ENCODE assay signal across 8 cellular contexts in the genomic region with DNA sequence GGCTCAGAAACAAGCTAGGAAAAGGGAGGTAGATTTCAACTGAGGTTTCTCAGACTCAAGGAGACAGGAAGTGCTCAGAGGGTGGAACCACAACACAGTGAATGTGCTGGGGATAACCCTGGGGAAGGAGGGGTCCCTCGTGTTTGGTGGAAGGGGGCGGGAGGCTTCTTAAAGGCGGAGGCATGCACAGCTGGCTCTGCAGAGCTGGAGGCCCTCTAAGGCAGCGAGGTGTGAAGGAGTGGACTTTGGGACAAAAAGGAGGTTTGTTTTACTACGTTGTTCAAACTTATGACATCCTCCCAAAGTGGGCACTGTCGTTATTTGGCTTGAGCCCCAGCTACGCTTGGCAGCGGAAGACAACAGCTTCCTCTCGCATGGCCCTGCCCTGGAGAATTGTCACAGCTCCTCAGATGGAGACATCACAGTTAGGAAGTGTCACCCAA. TPM values are rescaled to one million over a fixed set of nuclear protein-coding genes. Genes with fewer than 3 reads are reported as not detected.
A peak's percentile ranks its signal among the peaks of the same experiment; 100 is the strongest.
DNase-seq lines count a peak whose midpoint lies in the region; ATAC-seq, FAIRE-seq and TF ChIP-seq lines count a peak whose summit lies in the region.

No MANE protein-coding gene starts in this region.

- no peaks in the 10 kb centered on the region for H3K9me3 ChIP-seq in Caco-2
- H3K9me3 ChIP-seq in endothelial cell of umbilical vein (replicated peaks; ENCODE audit: control insufficient read depth, insufficient read depth, low read length), result no peaks in the 10 kb centered on the region

- intact Hi-C loops in Caco-2 (cut with micrococcal nuclease; ENCODE audit: unreplicated experiment), result loop anchor here (1.0 to 5.0 kb wide), 2 partner anchors 22 to 96 kb away; a partner anchor contains a TSS
- intact Hi-C loops in endothelial cell of umbilical vein (cut with micrococcal nuclease), result loop anchor here (2.0 kb wide), 1 partner anchor 40 kb away; no protein-coding TSS in a partner anchor

- H4K20me1 ChIP-seq in endothelial cell of umbilical vein (replicated peaks; ENCODE audit: control insufficient read depth, extremely low read depth, insufficient read depth, low read length), result no peaks in the 10 kb centered on the region

- ATAC-seq in GM21619 (IDR thresholded peaks at IDR 0.05; ENCODE audit: unreplicated experiment) (no peak), GM21576 (IDR thresholded peaks at IDR 0.05; ENCODE audit: unreplicated experiment) (no peak), esophagus mucosa (no peak)

- dilution Hi-C loops in endothelial cell of umbilical vein (cut with MboI; ENCODE audit: extremely low pct_ligation_motif_present, low sequenced_read_pairs), result no loop called here

- H3K27me3 ChIP-seq in Caco-2 (replicated peaks; ENCODE audit: control insufficient read depth, insufficient read depth, low read length), result no peaks in the 10 kb centered on the region
- no peaks in the 10 kb centered on the region for H3K27me3 ChIP-seq in endothelial cell of umbilical vein (ENCODE audit: control insufficient read depth in 2 of 2, insufficient read depth in 2 of 2, low read length in 2 of 2)

- no peaks in the 10 kb centered on the region for H3K36me3 ChIP-seq in Caco-2 (ENCODE audit: control insufficient read depth, insufficient read depth, low read length)
- H3K36me3 ChIP-seq in endothelial cell of umbilical vein (ENCODE audit: control insufficient read depth in 2 of 2, extremely low read depth in 1 of 2, insufficient read depth in 2 of 2, low read length in 2 of 2), result no peaks in the 10 kb centered on the region

- CTCF ChIA-PET in Caco-2 (lab: Charles Lee) (no interaction called here), endothelial cell of umbilical vein (lab: Charles Lee) (no interaction called here)

- no peak overlapping the region for H3K27ac ChIP-seq in endothelial cell of umbilical vein (ENCODE audit: insufficient read depth, low read depth, low read length)

- H2AFZ ChIP-seq in endothelial cell of umbilical vein (ENCODE audit: low read depth, low read length), result peak overlapping the region; percentile 32

- no peaks in the 10 kb centered on the region for H3K9me1 ChIP-seq in endothelial cell of umbilical vein (replicated peaks; ENCODE audit: control insufficient read depth, extremely low read depth, insufficient read depth, low read length)

- H3K4me1 Mint-ChIP-seq in Caco-2 (ENCODE audit: low read depth, unreplicated experiment), result no peaks in the 10 kb centered on the region

- no peaks in the 10 kb centered on the region for H3K9me3 Mint-ChIP-seq in Caco-2 (ENCODE audit: unreplicated experiment)

- H3K27me3 Mint-ChIP-seq in Caco-2 (ENCODE audit: insufficient read depth, unreplicated experiment), result peaks cover 2% of the 10 kb centered on the region

- H3K36me3 Mint-ChIP-seq in Caco-2 (ENCODE audit: insufficient read depth, unreplicated experiment), result no peaks in the 10 kb centered on the region

- TF ChIP-seq POLR2A in endothelial cell of umbilical vein (IDR thresholded peaks at IDR 0.05; ENCODE audit: low read depth, low read length), result no peak

- BruUV-seq in Caco-2 (replicated peaks; lab: Mats Ljungman, UMichigan) (no TSS peak), endothelial cell of umbilical vein (replicated peaks; lab: Mats Ljungman, UMichigan) (no TSS peak)

- no peak overlapping the region for H3K9ac ChIP-seq in endothelial cell of umbilical vein (replicated peaks; ENCODE audit: extremely low read depth, insufficient read depth, low read length)

- no peak for FAIRE-seq in endothelial cell of umbilical vein (lab: Jason Lieb, UNC)

- no peak for DNase-seq in Caco-2
- DNase-seq in T-helper 9 cell, result peak; percentile 26
- DNase-seq in endothelial cell of umbilical vein (ENCODE audit: low read depth, low spot score), result no peak
- DNase-seq in renal cortical epithelial cell (ENCODE audit: low read depth), result peak; percentile 28
- no peak for DNase-seq in germinal center (ENCODE audit: low spot score)

- no peaks in the 10 kb centered on the region for H3K79me2 ChIP-seq in endothelial cell of umbilical vein (ENCODE audit: control insufficient read depth, insufficient read depth, low read length)

- TF ChIP-seq CTCF in Caco-2 (IDR thresholded peaks at IDR 0.05; ENCODE audit: insufficient read depth in 1 of 2, low read depth in 1 of 2, low read length in 1 of 2, severe bottlenecking in 1 of 2, unreplicated experiment in 1 of 2) (no peak), endothelial cell of umbilical vein (IDR thresholded peaks at IDR 0.05; ENCODE audit: extremely low read depth in 1 of 2, insufficient read depth in 1 of 2, low read depth in 1 of 2, low read length in 2 of 2) (no peak)

- H3K4me3 ChIP-seq in Caco-2 (ENCODE audit: low read depth, low read length) (no peak overlapping the region), endothelial cell of umbilical vein (replicated peaks in 1 of 3; ENCODE audit: insufficient read depth in 1 of 3, low read depth in 1 of 3, low read length in 3 of 3) (no peak overlapping the region)

- H3K4me2 ChIP-seq in endothelial cell of umbilical vein (ENCODE audit: insufficient read depth, low read length), result no peak overlapping the region

- H3K27ac Mint-ChIP-seq in Caco-2 (ENCODE audit: unreplicated experiment), result no peak overlapping the region

- POLR2A ChIA-PET in Caco-2 (lab: Charles Lee) (no interaction called here), endothelial cell of umbilical vein (lab: Charles Lee) (interaction anchor here (1.1 kb wide), 1 partner anchor 21 kb away, joined by 3 read pairs; no protein-coding TSS in a partner anchor)

- H3K4me3 Mint-ChIP-seq in Caco-2 (ENCODE audit: unreplicated experiment), result peak overlapping the region; percentile 41

- no peaks in the 10 kb centered on the region for H3K4me1 ChIP-seq in Caco-2
- H3K4me1 ChIP-seq in endothelial cell of umbilical vein (ENCODE audit: control insufficient read depth, extremely low read depth, insufficient read depth, low read length), result peaks cover 9% of the 10 kb centered on the region

TF ChIP-seq in endothelial cell of umbilical vein, 7 proteins besides CTCF, POLR2A, EP300 and RAD21:
- TF ChIP-seq, protein P1, sequence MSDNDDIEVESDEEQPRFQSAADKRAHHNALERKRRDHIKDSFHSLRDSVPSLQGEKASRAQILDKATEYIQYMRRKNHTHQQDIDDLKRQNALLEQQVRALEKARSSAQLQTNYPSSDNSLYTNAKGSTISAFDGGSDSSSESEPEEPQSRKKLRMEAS (IDR thresholded peaks at IDR 0.05; ENCODE audit: insufficient read depth, insufficient read length), result no peak
- TF ChIP-seq POLR2AphosphoS5 (IDR thresholded peaks at IDR 0.05; ENCODE audit: insufficient read depth, low read depth, low read length), result no peak
- no peak for TF ChIP-seq JUN (IDR thresholded peaks at IDR 0.05; ENCODE audit: borderline replicate concordance, insufficient read depth, insufficient read length, low read depth)
- TF ChIP-seq FOS (IDR thresholded peaks at IDR 0.05; ENCODE audit: borderline replicate concordance, insufficient read depth, low read length), result no peak
- no peak for TF ChIP-seq MYC (IDR thresholded peaks at IDR 0.05; ENCODE audit: low read depth, low read length)
- TF ChIP-seq GATA2 (IDR thresholded peaks at IDR 0.05; ENCODE audit: insufficient read depth, insufficient read length, low read depth, low read length), result no peak
- TF ChIP-seq EZH2 (IDR thresholded peaks at IDR 0.05; ENCODE audit: borderline replicate concordance, low read depth, low read length, severe bottlenecking), result no peak
TF ChIP-seq in endothelial cell of umbilical vein: peak in this region for 0.

RNA-seq across cellular contexts. Expression of a gene that starts 21.7 kb away (rescaled TPM):
- 9.7 and 10.0 TPM in 2 replicates for total RNA-seq in Caco-2 (2022)
- total RNA-seq in endothelial cell of umbilical vein, result 10.1 and 13.2 TPM in 2 replicates
- polyA plus RNA-seq in endothelial cell of umbilical vein, result 2.3 and 2.4 TPM in 2 replicates
- polyA plus RNA-seq in endothelial cell of umbilical vein (2011; cell fraction: cytosol; rRNA removed), result 2.7 and 2.9 TPM in 2 replicates
- polyA plus RNA-seq in endothelial cell of umbilical vein (2011; cell fraction: nucleus; rRNA removed), result 5.1 and 5.7 TPM in 2 replicates
- polyA plus RNA-seq in endothelial cell of umbilical vein (2012), result 7.4 and 8.0 TPM in 2 replicates
- 13.0 and 13.9 TPM in 2 replicates for polyA minus RNA-seq in endothelial cell of umbilical vein
- 1.1 TPM for polyA minus RNA-seq in endothelial cell of umbilical vein (2011; cell fraction: cytosol; rRNA and poly(A)+ RNA removed)
- 11.3 and 14.3 TPM in 2 replicates for polyA minus RNA-seq in endothelial cell of umbilical vein (2011; cell fraction: nucleus; rRNA and poly(A)+ RNA removed)
- 10.8 and 19.2 TPM in 2 replicates for total RNA-seq in renal cortical epithelial cell
- total RNA-seq in esophagus mucosa, result 13.2 TPM

Comparison
In these comparisons a context has a peak if more than half of its experiments do, and no peak if none do; other contexts are left out.
1. DNase-seq: peak in T-helper 9 cell (single experiment) and renal cortical epithelial cell (single experiment); none in Caco-2 (0 of 2), endothelial cell of umbilical vein (single experiment) and germinal center (single experiment).